ENCODE assay signal across 1 cellular context in genomic region chr9:136131629-136132499, GRCh38.
A peak's percentile ranks its signal among the peaks of the same experiment; 100 is the strongest.
TF ChIP-seq lines count a peak whose summit lies in the region.

No MANE protein-coding gene starts in this region.

TF ChIP-seq in HEK293, 187 proteins besides CTCF, POLR2A, EP300 and RAD21 (continued from another document):
- TF ChIP-seq ZBTB10 (tag by site-specific recombination; IDR thresholded peaks at IDR 0.05): 0 out of 2 replicates have a peak, but pooled peaks have one; percentile 37
- TF ChIP-seq ZNF785 (tag by site-specific recombination; IDR thresholded peaks at IDR 0.05): no peak
- no peak for TF ChIP-seq ZNF202 (tag by site-specific recombination; IDR thresholded peaks at IDR 0.05; ENCODE audit: borderline replicate concordance)
- TF ChIP-seq ZNF18 (tag by site-specific recombination; IDR thresholded peaks at IDR 0.05): no peak
- no peak for TF ChIP-seq SP2 (tag by site-specific recombination; IDR thresholded peaks at IDR 0.05)
- TF ChIP-seq ZNF398 (tag by site-specific recombination; IDR thresholded peaks at IDR 0.05): no peak
- TF ChIP-seq ZNF76 (tag by site-specific recombination; IDR thresholded peaks at IDR 0.05; ENCODE audit: borderline replicate concordance, low read depth): no peak
- TF ChIP-seq ZEB2 (tag by site-specific recombination; IDR thresholded peaks at IDR 0.05): no peak
- no peak for TF ChIP-seq ZNF571 (tag by site-specific recombination; IDR thresholded peaks at IDR 0.05)
- peak; percentile 23; the same call in 1 of the 2 replicates for TF ChIP-seq GLIS2 (tag by site-specific recombination; IDR thresholded peaks at IDR 0.05)
- no peak for TF ChIP-seq ZNF248 (tag by site-specific recombination; IDR thresholded peaks at IDR 0.05)
- TF ChIP-seq ZNF600 (tag by site-specific recombination; IDR thresholded peaks at IDR 0.05): peak; percentile 93
- TF ChIP-seq, protein P1, sequence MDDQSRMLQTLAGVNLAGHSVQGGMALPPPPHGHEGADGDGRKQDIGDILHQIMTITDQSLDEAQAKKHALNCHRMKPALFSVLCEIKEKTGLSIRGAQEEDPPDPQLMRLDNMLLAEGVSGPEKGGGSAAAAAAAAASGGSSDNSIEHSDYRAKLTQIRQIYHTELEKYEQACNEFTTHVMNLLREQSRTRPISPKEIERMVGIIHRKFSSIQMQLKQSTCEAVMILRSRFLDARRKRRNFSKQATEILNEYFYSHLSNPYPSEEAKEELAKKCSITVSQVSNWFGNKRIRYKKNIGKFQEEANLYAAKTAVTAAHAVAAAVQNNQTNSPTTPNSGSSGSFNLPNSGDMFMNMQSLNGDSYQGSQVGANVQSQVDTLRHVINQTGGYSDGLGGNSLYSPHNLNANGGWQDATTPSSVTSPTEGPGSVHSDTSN (CRISPR knock-in tag; IDR thresholded peaks at IDR 0.05): no peak
- no peak for TF ChIP-seq ZNF311 (tag by site-specific recombination; IDR thresholded peaks at IDR 0.05; ENCODE audit: borderline replicate concordance)
- TF ChIP-seq ZFHX2 (tag by site-specific recombination; conservative IDR thresholded peaks at IDR 0.05): no peak
- no peak for TF ChIP-seq ZSCAN4 (tag by site-specific recombination; IDR thresholded peaks at IDR 0.05)
- no peak; the same call in 1 of the 2 replicates for TF ChIP-seq ZNF549 (tag by site-specific recombination; IDR thresholded peaks at IDR 0.05)
- no peak for TF ChIP-seq ZNF513 (tag by site-specific recombination; IDR thresholded peaks at IDR 0.05)
- TF ChIP-seq KLF1 (tag by site-specific recombination; IDR thresholded peaks at IDR 0.05): peak; percentile 81
- TF ChIP-seq WT1 (tag by site-specific recombination; IDR thresholded peaks at IDR 0.05): no peak
- peak; percentile 38; the same call in 1 of the 2 replicates for TF ChIP-seq ZBTB17 (tag by site-specific recombination; IDR thresholded peaks at IDR 0.05)
- TF ChIP-seq ZNF610 (tag by site-specific recombination; IDR thresholded peaks at IDR 0.05; ENCODE audit: borderline replicate concordance): no peak
- no peak for TF ChIP-seq ZNF623 (tag by site-specific recombination; IDR thresholded peaks at IDR 0.05)
- TF ChIP-seq SP3 (tag by site-specific recombination; IDR thresholded peaks at IDR 0.05): no peak
- TF ChIP-seq SETDB1 (IDR thresholded peaks at IDR 0.05; ENCODE audit: insufficient read length, low read length): no peak
- no peak for TF ChIP-seq ZNF768 (tag by site-specific recombination; IDR thresholded peaks at IDR 0.05)
- TF ChIP-seq ZNF660 (tag by site-specific recombination; IDR thresholded peaks at IDR 0.05): no peak
